ENCODE assay signal across 8 cellular contexts in the genomic region with DNA sequence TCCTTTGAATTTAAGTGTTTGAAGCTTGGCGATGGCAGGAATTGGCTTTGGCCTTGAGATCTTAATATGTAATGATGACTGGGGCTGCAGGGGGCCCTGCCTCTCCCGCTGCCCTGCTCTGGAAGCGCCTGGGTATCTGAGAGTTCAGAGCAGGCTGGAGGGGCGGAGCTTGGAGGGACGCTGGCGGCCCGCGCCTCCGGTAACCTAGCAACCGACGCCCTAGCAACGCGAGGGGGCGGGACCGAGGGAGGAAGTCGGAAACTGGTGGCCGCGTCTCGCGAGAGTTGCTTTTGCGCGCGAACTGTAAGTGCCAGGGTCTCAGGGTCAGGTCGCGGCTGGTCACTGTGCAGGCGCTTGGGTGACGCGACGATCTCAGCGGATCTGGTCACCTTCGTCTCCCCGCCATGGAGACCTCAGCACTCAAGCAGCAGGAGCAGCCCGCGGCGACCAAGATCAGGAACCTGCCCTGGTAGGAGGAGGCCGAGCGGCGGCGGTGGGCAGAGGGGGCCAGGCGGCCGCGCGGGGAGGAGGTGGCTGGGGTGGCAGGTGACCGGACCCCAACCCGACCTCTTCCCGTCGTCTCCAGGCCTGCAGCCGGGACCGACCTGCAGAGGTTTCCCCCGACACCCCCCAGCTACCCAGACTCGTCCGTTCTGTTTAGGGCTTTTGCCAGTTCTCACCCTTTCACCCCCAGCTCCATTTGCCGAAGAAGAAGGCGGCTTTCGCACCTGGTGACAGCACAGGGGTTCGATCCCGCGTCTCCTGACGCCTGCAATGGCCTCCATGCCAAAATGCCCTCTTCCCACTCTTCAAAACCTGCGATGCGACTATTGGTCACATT. TPM values are rescaled to one million over a fixed set of nuclear protein-coding genes. Genes with fewer than 3 reads are reported as not detected.
A peak's percentile ranks its signal among the peaks of the same experiment; 100 is the strongest.
DNase-seq lines count a peak whose midpoint lies in the region; ATAC-seq, FAIRE-seq and TF ChIP-seq lines count a peak whose summit lies in the region.

A gene with protein sequence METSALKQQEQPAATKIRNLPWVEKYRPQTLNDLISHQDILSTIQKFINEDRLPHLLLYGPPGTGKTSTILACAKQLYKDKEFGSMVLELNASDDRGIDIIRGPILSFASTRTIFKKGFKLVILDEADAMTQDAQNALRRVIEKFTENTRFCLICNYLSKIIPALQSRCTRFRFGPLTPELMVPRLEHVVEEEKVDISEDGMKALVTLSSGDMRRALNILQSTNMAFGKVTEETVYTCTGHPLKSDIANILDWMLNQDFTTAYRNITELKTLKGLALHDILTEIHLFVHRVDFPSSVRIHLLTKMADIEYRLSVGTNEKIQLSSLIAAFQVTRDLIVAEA (plus strand): TSS at position 280 of the 841 bp plus-strand sequence. CDS start 125 bp downstream, at position 405.

- peaks cover 48% of the 10 kb centered on the region for H3K79me2 ChIP-seq in Loucy (ENCODE audit: insufficient read depth, low read length)

- no peaks in the 10 kb centered on the region for H3K27me3 Mint-ChIP-seq in activated T-helper 17 cell treated with anti-CD3 and anti-CD28 coated beads, Interleukin-2, amount 50 U/mL, for 72 hours
- peaks cover 0 to 4% of the 10 kb centered on the region in 2 donors for H3K27me3 Mint-ChIP-seq in natural killer cell treated with Interleukin-12 subunit alpha and Interleukin-12 subunit beta and Interleukin-15 and Interleukin-18, amount 100 ng/mL, for 72 hours

- H4K20me1 ChIP-seq in Loucy (ENCODE audit: insufficient read depth, low read length, poor library complexity, severe bottlenecking) = peaks cover 17% of the 10 kb centered on the region

- ATAC-seq in RWPE2 (ENCODE audit: low read depth) = peak; percentile 96
- peak; percentile 98 for ATAC-seq in activated T-helper 17 cell treated with anti-CD3 and anti-CD28 coated beads, Interleukin-2, amount 50 U/mL, for 72 hours (replicated peaks)
- peak; percentile 98 to 99 for ATAC-seq in natural killer cell treated with Interleukin-12 subunit alpha and Interleukin-12 subunit beta and Interleukin-15 and Interleukin-18, amount 100 ng/mL, for 72 hours

- H3K9me3 ChIP-seq in Loucy (ENCODE audit: insufficient read depth, low read depth, low read length) (no peaks in the 10 kb centered on the region), RWPE2 (ENCODE audit: severe bottlenecking) (no peaks in the 10 kb centered on the region)

- H3K27me3 ChIP-seq in Loucy (ENCODE audit: insufficient read depth, low read length, poor library complexity, severe bottlenecking) (no peaks in the 10 kb centered on the region), RWPE2 (ENCODE audit: insufficient read depth, poor library complexity, severe bottlenecking) (no peaks in the 10 kb centered on the region)

- peaks cover 55% of the 10 kb centered on the region for H3K36me3 Mint-ChIP-seq in activated T-helper 17 cell treated with anti-CD3 and anti-CD28 coated beads, Interleukin-2, amount 50 U/mL, for 72 hours (ENCODE audit: low read depth)
- peaks cover 13% of the 10 kb centered on the region for H3K36me3 Mint-ChIP-seq in natural killer cell treated with Interleukin-12 subunit alpha and Interleukin-12 subunit beta and Interleukin-15 and Interleukin-18, amount 100 ng/mL, for 72 hours

- H3K4me1 ChIP-seq in Loucy (ENCODE audit: insufficient read depth, low read length, poor library complexity, severe bottlenecking) = peaks cover 37% of the 10 kb centered on the region
- H3K4me1 ChIP-seq in RWPE2 (ENCODE audit: insufficient read depth, poor library complexity, severe bottlenecking) = peaks cover 6% of the 10 kb centered on the region

- TF ChIP-seq POLR2A in H54 (IDR thresholded peaks at IDR 0.05; ENCODE audit: low read depth, low read length) = peak; percentile 56

- no peaks in the 10 kb centered on the region for H3K9me3 Mint-ChIP-seq in activated T-helper 17 cell treated with anti-CD3 and anti-CD28 coated beads, Interleukin-2, amount 50 U/mL, for 72 hours
- no peaks in the 10 kb centered on the region for H3K9me3 Mint-ChIP-seq in natural killer cell treated with Interleukin-12 subunit alpha and Interleukin-12 subunit beta and Interleukin-15 and Interleukin-18, amount 100 ng/mL, for 72 hours

- H3K27ac Mint-ChIP-seq in activated T-helper 17 cell treated with anti-CD3 and anti-CD28 coated beads, Interleukin-2, amount 50 U/mL, for 72 hours = peak within 1 kb of the TSS; percentile 96
- peak within 1 kb of the TSS; percentile 83 to 89 for H3K27ac Mint-ChIP-seq in natural killer cell treated with Interleukin-12 subunit alpha and Interleukin-12 subunit beta and Interleukin-15 and Interleukin-18, amount 100 ng/mL, for 72 hours

- no peaks in the 10 kb centered on the region for H3K9me2 ChIP-seq in Loucy (replicated peaks; ENCODE audit: low read depth, low read length)

- peak; percentile 78 for FAIRE-seq in H54 (lab: Jason Lieb, UNC)

- H2AFZ ChIP-seq in Loucy (ENCODE audit: low read length) = peak within 1 kb of the TSS; percentile 93; the same call in 1 of the 2 replicates

- H3K4me3 Mint-ChIP-seq in activated T-helper 17 cell treated with anti-CD3 and anti-CD28 coated beads, Interleukin-2, amount 50 U/mL, for 72 hours = peak within 1 kb of the TSS; percentile 98
- H3K4me3 Mint-ChIP-seq in natural killer cell treated with Interleukin-12 subunit alpha and Interleukin-12 subunit beta and Interleukin-15 and Interleukin-18, amount 100 ng/mL, for 72 hours = peak within 1 kb of the TSS; percentile 97

- peak within 1 kb of the TSS; percentile 100 for H3K9ac ChIP-seq in Loucy (ENCODE audit: low read depth, low read length, poor library complexity, severe bottlenecking)

- no peak for TF ChIP-seq CTCF in Loucy (conservative IDR thresholded peaks at IDR 0.05; ENCODE audit: low read length)
- TF ChIP-seq CTCF in RWPE2 (IDR thresholded peaks at IDR 0.05; ENCODE audit: poor library complexity, severe bottlenecking) = no peak

- DNase-seq in ELF-1 (ENCODE audit: low read depth, low spot score) (peak; percentile 99), H54 (ENCODE audit: insufficient read length, low spot score) (peak; percentile 94), RWPE2 (ENCODE audit: low spot score) (peak; percentile 98), fibroblast of peridontal ligament (ENCODE audit: extremely low read depth) (peak; percentile 94)
- DNase-seq in natural killer cell treated with Interleukin-12 subunit alpha and Interleukin-12 subunit beta and Interleukin-15 and Interleukin-18, amount 100 ng/mL, for 72 hours (ENCODE audit: low spot score) = peak; percentile 98
- peak; percentile 97 for DNase-seq in stimulated activated naive CD4-positive, alpha-beta T cell treated with Interleukin-2 at 50 U/mL for 16 hours (lab: John Stamatoyannopoulos, UW)

- peak within 1 kb of the TSS; percentile 94 for H3K4me2 ChIP-seq in Loucy (ENCODE audit: low read depth, low read length, poor library complexity, severe bottlenecking)

- H3K36me3 ChIP-seq in Loucy (ENCODE audit: insufficient read depth, low read length) (peaks cover 26% of the 10 kb centered on the region; the same call in 1 of the 2 replicates), RWPE2 (ENCODE audit: low read depth) (peaks cover 37% of the 10 kb centered on the region)

- peak within 1 kb of the TSS; percentile 40 for H3K27ac ChIP-seq in RWPE2 (ENCODE audit: poor library complexity, severe bottlenecking)

- H3F3A ChIP-seq in Loucy (ENCODE audit: low read depth) = no peaks in the 10 kb centered on the region

- peaks cover 6% of the 10 kb centered on the region for H3K4me1 Mint-ChIP-seq in activated T-helper 17 cell treated with anti-CD3 and anti-CD28 coated beads, Interleukin-2, amount 50 U/mL, for 72 hours
- peaks cover 13 to 19% of the 10 kb centered on the region in 2 donors for H3K4me1 Mint-ChIP-seq in natural killer cell treated with Interleukin-12 subunit alpha and Interleukin-12 subunit beta and Interleukin-15 and Interleukin-18, amount 100 ng/mL, for 72 hours (ENCODE audit: low read depth in 2 of 2)

- H3K4me3 ChIP-seq in Loucy (ENCODE audit: low read length, poor library complexity, severe bottlenecking) (peak within 1 kb of the TSS; percentile 100), RWPE2 (ENCODE audit: severe bottlenecking) (peak within 1 kb of the TSS; percentile 79)

RNA-seq across cellular contexts. Expression of the gene that starts here (rescaled TPM):
- total RNA-seq in activated T-helper 17 cell treated with anti-CD3 and anti-CD28 coated beads, Interleukin-2, amount 50 U/mL, for 72 hours = 10 to 100 TPM; 53.7 to 64.4 TPM
- 10 to 100 TPM; 34.8 to 62.4 TPM for total RNA-seq in natural killer cell treated with Interleukin-12 subunit alpha and Interleukin-12 subunit beta and Interleukin-15 and Interleukin-18, amount 100 ng/mL, for 72 hours

Comparison
In these comparisons a context has a peak if more than half of its experiments do, and no peak if none do; other contexts are left out.
1. Peak in every context shown above with its lines: DNase-seq, ATAC-seq, H3K4me3 ChIP-seq and H3K27ac ChIP-seq.